14 cellular contexts compared by ENCODE assay signal in genomic region chr2:66696856-66697255, GRCh38.
"Had no signal": no experiment of that assay in that cellular context is flagged by ENCODE, and none has a peak within 500 bp of the region (broad histone marks: within the 10 kb centered on the region; RNA-seq: fewer than 3 reads in every experiment).

No MANE protein-coding gene starts in this region.

- H3K27me3 ChIP-seq: brain microvascular endothelial cell, pancreas, right atrium auricular region, tibial artery had no signal

- H3K4me3 ChIP-seq: pancreas, right atrium auricular region, tibial artery had no signal

- H3K9me3 ChIP-seq: pancreas, right atrium auricular region, tibial artery had no signal

- DNase-seq: activated CD4-positive, alpha-beta memory T cell treated with anti-CD3 and anti-CD28 coated beads for 36 hours; activated CD4-positive, CD25-positive, alpha-beta regulatory T cell treated with anti-CD3 and anti-CD28 coated beads, Interleukin-2, amount 50 U/mL, for 72 hours; activated effector memory CD4-positive, alpha-beta T cell treated with anti-CD3 and anti-CD28 coated beads, Interleukin-2, amount 50 U/mL, for 16 hours; activated T-cell treated with anti-CD3 and anti-CD28 coated beads, Interleukin-2, amount 50 U/mL, for 4 hours; amygdala; brain microvascular endothelial cell; dermis blood vessel endothelial cell; left cardiac atrium; mammary epithelial cell; pancreas; small intestine; SW 1271; tibial artery had no signal

- H3K36me3 ChIP-seq: brain microvascular endothelial cell, pancreas, right atrium auricular region, tibial artery had no signal

- H3K4me1 ChIP-seq: right atrium auricular region, tibial artery had no signal

- H3K27ac ChIP-seq: brain microvascular endothelial cell, pancreas, right atrium auricular region, tibial artery had no signal
